Comparison of ENCODE assay signal across 21 cellular contexts in genomic region chrX:68288127-68288526, GRCh38.
A peak's percentile ranks its signal among the peaks of the same experiment; 100 is the strongest.
DNase-seq lines count a peak whose midpoint lies in the region; ATAC-seq, FAIRE-seq and TF ChIP-seq lines count a peak whose summit lies in the region.
"Had no signal": no experiment of that assay in that cellular context is flagged by ENCODE, and none has a peak within 500 bp of the region (broad histone marks: within the 10 kb centered on the region; RNA-seq: fewer than 3 reads in every experiment).

No MANE protein-coding gene starts in this region.

- H3K4me1 Mint-ChIP-seq in astrocyte (ENCODE audit: low read depth, unreplicated experiment) (no peaks in the 10 kb centered on the region), mesothelial cell of epicardium (no peaks in the 10 kb centered on the region)
- H3K4me1 Mint-ChIP-seq in natural killer cell treated with Interleukin-12 subunit alpha and Interleukin-12 subunit beta and Interleukin-15 and Interleukin-18, amount 100 ng/mL, for 72 hours (ENCODE audit: low read depth in 2 of 2), result peaks cover 45 to 49% of the 10 kb centered on the region in 2 donors
- H3K4me1 Mint-ChIP-seq: B cell had no signal

- no peak overlapping the region for H3K4me2 ChIP-seq in astrocyte (ENCODE audit: low read length)
- H3K4me2 ChIP-seq: BLaER1 treated with 17β-estradiol and CSF1 and Interleukin-3, amounts not matched to agents 10 nM and 100 nM had no signal

- intact Hi-C loops in left cardiac atrium (cut with DNase I), result no loop called here

- H3K4me3 Mint-ChIP-seq in astrocyte (ENCODE audit: unreplicated experiment) (no peak overlapping the region), mesothelial cell of epicardium (no peak overlapping the region)
- peak overlapping the region; percentile 70 for H3K4me3 Mint-ChIP-seq in natural killer cell treated with Interleukin-12 subunit alpha and Interleukin-12 subunit beta and Interleukin-15 and Interleukin-18, amount 100 ng/mL, for 72 hours
- H3K4me3 Mint-ChIP-seq: B cell; CD4-positive, alpha-beta T cell; CD8-positive, alpha-beta T cell had no signal

- no peaks in the 10 kb centered on the region for H3K27me3 Mint-ChIP-seq in astrocyte (ENCODE audit: low read depth, unreplicated experiment)
- peaks cover 0 to 6% of the 10 kb centered on the region in 2 donors for H3K27me3 Mint-ChIP-seq in natural killer cell treated with Interleukin-12 subunit alpha and Interleukin-12 subunit beta and Interleukin-15 and Interleukin-18, amount 100 ng/mL, for 72 hours
- no peaks in the 10 kb centered on the region for H3K27me3 Mint-ChIP-seq in mesothelial cell of epicardium (ENCODE audit: low read depth)
- H3K27me3 Mint-ChIP-seq: B cell; CD4-positive, alpha-beta T cell had no signal

- no peak overlapping the region for H3K9ac ChIP-seq in astrocyte (ENCODE audit: low read length)
- H3K9ac ChIP-seq: BLaER1 treated with 17β-estradiol and CSF1 and Interleukin-3, amounts not matched to agents 10 nM and 100 nM had no signal

- H3K27ac ChIP-seq in astrocyte (ENCODE audit: low read depth, low read length), result no peak overlapping the region
- H3K27ac ChIP-seq: BLaER1 treated with 17β-estradiol and CSF1 and Interleukin-3, amounts not matched to agents 10 nM and 100 nM; C4-2B had no signal

- no peak overlapping the region for H2AFZ ChIP-seq in astrocyte (ENCODE audit: low read depth, low read length)

- no peak overlapping the region for H3K4me3 ChIP-seq in astrocyte (ENCODE audit: insufficient read depth, low read depth, low read length)
- H3K4me3 ChIP-seq: BLaER1 treated with 17β-estradiol and CSF1 and Interleukin-3, amounts not matched to agents 10 nM and 100 nM had no signal

- no peaks in the 10 kb centered on the region for H3K36me3 ChIP-seq in astrocyte (ENCODE audit: insufficient read depth, low read length)
- H3K36me3 ChIP-seq: BLaER1 treated with 17β-estradiol and CSF1 and Interleukin-3, amounts not matched to agents 10 nM and 100 nM had no signal

- TF ChIP-seq CTCF in astrocyte (IDR thresholded peaks at IDR 0.05; ENCODE audit: insufficient read depth, low read depth, low read length), result no peak
- no peak for TF ChIP-seq CTCF in mesothelial cell of epicardium (IDR thresholded peaks at IDR 0.05; ENCODE audit: unreplicated experiment)

- no peak for DNase-seq in astrocyte (ENCODE audit: low read depth)
- no peak for DNase-seq in natural killer cell treated with Interleukin-12 subunit alpha and Interleukin-12 subunit beta and Interleukin-15 and Interleukin-18, amount 100 ng/mL, for 72 hours (ENCODE audit: low spot score)
- no peak for DNase-seq in mesothelial cell of epicardium (ENCODE audit: low spot score in 2 of 2, unreplicated experiment in 2 of 2)
- DNase-seq in NCI-H2227 (lab: John Stamatoyannopoulos, UW; ENCODE audit: unreplicated experiment), result no peak
- no peak for DNase-seq in left cardiac atrium
- DNase-seq: 8988T; AML-193; Caco-2; Calu3; CD4-positive, alpha-beta T cell; CD8-positive, alpha-beta T cell; DMS79 treated with DMSO at 0.1 percent for 48 hours; GF-D8 had no signal

- H3K79me2 ChIP-seq in astrocyte (ENCODE audit: insufficient read depth, low read length), result no peaks in the 10 kb centered on the region

- H4K20me1 ChIP-seq in astrocyte (ENCODE audit: insufficient read depth, low read length), result no peaks in the 10 kb centered on the region
- H4K20me1 ChIP-seq: BLaER1 treated with 17β-estradiol and CSF1 and Interleukin-3, amounts not matched to agents 10 nM and 100 nM had no signal

- no peak overlapping the region for H3K27ac Mint-ChIP-seq in astrocyte (ENCODE audit: unreplicated experiment)
- H3K27ac Mint-ChIP-seq in natural killer cell treated with Interleukin-12 subunit alpha and Interleukin-12 subunit beta and Interleukin-15 and Interleukin-18, amount 100 ng/mL, for 72 hours, result peak overlapping the region; percentile 53 to 66
- no peak overlapping the region for H3K27ac Mint-ChIP-seq in mesothelial cell of epicardium
- H3K27ac Mint-ChIP-seq: B cell; CD4-positive, alpha-beta T cell; CD8-positive, alpha-beta T cell had no signal

- no peaks in the 10 kb centered on the region for H3K4me1 ChIP-seq in astrocyte (ENCODE audit: insufficient read depth, low read length)
- H3K4me1 ChIP-seq: BLaER1 treated with 17β-estradiol and CSF1 and Interleukin-3, amounts not matched to agents 10 nM and 100 nM; Caco-2 had no signal

- no peaks in the 10 kb centered on the region for H3K27me3 ChIP-seq in astrocyte (ENCODE audit: insufficient read depth, low read length)

- peak; percentile 67 for FAIRE-seq in astrocyte (lab: Jason Lieb, UNC)
- FAIRE-seq: A204.1, D721Med, G401.6, GM12891, GM19239 had no signal

- H3K36me3 Mint-ChIP-seq in astrocyte (ENCODE audit: low read depth, unreplicated experiment) (no peaks in the 10 kb centered on the region), mesothelial cell of epicardium (no peaks in the 10 kb centered on the region)
- H3K36me3 Mint-ChIP-seq in natural killer cell treated with Interleukin-12 subunit alpha and Interleukin-12 subunit beta and Interleukin-15 and Interleukin-18, amount 100 ng/mL, for 72 hours, result peaks cover 8% of the 10 kb centered on the region
- H3K36me3 Mint-ChIP-seq: CD8-positive, alpha-beta T cell had no signal

- H3K9me3 Mint-ChIP-seq in astrocyte (ENCODE audit: unreplicated experiment), result no peaks in the 10 kb centered on the region
- H3K9me3 Mint-ChIP-seq in natural killer cell treated with Interleukin-12 subunit alpha and Interleukin-12 subunit beta and Interleukin-15 and Interleukin-18, amount 100 ng/mL, for 72 hours, result no peaks in the 10 kb centered on the region
- H3K9me3 Mint-ChIP-seq in mesothelial cell of epicardium, result peaks cover 37% of the 10 kb centered on the region
- H3K9me3 Mint-ChIP-seq: CD4-positive, alpha-beta T cell; CD8-positive, alpha-beta T cell had no signal

- ATAC-seq in natural killer cell treated with Interleukin-12 subunit alpha and Interleukin-12 subunit beta and Interleukin-15 and Interleukin-18, amount 100 ng/mL, for 72 hours, result peak; percentile 54 to 61
- ATAC-seq in left cardiac atrium, result no peak
- ATAC-seq: CD8-positive, alpha-beta T cell had no signal

- no peaks in the 10 kb centered on the region for H3K9me3 ChIP-seq in astrocyte (ENCODE audit: insufficient read depth, low read depth, low read length)
- H3K9me3 ChIP-seq: BLaER1 treated with 17β-estradiol and CSF1 and Interleukin-3, amounts not matched to agents 10 nM and 100 nM; Caco-2 had no signal

Comparison
In these comparisons a context has a peak if more than half of its experiments do, and no peak if none do; other contexts are left out.
1. H3K27ac Mint-ChIP-seq: peak in natural killer cell treated with Interleukin-12 subunit alpha and Interleukin-12 subunit beta and Interleukin-15 and Interleukin-18, amount 100 ng/mL, for 72 hours (2 of 2); none in astrocyte (single experiment) and mesothelial cell of epicardium (single experiment).
2. ATAC-seq: peak in natural killer cell treated with Interleukin-12 subunit alpha and Interleukin-12 subunit beta and Interleukin-15 and Interleukin-18, amount 100 ng/mL, for 72 hours (2 of 2); none in left cardiac atrium (0 of 2).